ENCODE assay signal across 10 cellular contexts in genomic region chr17:69575346-69575761, GRCh38.
DNase-seq lines count a peak whose midpoint lies in the region; ATAC-seq lines count a peak whose summit lies in the region.
"Had no signal": no experiment of that assay in that cellular context is flagged by ENCODE, and none has a peak within 500 bp of the region (broad histone marks: within the 10 kb centered on the region; RNA-seq: fewer than 3 reads in every experiment).

No MANE protein-coding gene starts in this region.

- DNase-seq in GM03348 (ENCODE audit: low spot score), result peak; percentile 63
- peak; percentile 48 for DNase-seq in NCI-H2196 (lab: John Stamatoyannopoulos, UW; ENCODE audit: unreplicated experiment)
- peak; percentile 87 for DNase-seq in fibroblast of gingiva (ENCODE audit: low read depth)
- DNase-seq in retina, result peak; percentile 4
- DNase-seq in activated CD4-positive, alpha-beta T cell treated with anti-CD3 and anti-CD28 coated beads, Interleukin-2, amount 50 U/mL, for 4 hours, result no peak
- no peak for DNase-seq in stimulated activated naive CD8-positive, alpha-beta T cell treated with anti-CD3 and anti-CD28 coated beads, Interleukin-15, amount 100 ng/mL, for 72 hours
- DNase-seq in 8988T, result no peak

- H3K4me1 Mint-ChIP-seq in stimulated activated naive CD8-positive, alpha-beta T cell treated with anti-CD3 and anti-CD28 coated beads, Interleukin-15, amount 100 ng/mL, for 72 hours, result no peaks in the 10 kb centered on the region

- no peak for ATAC-seq in stimulated activated naive CD8-positive, alpha-beta T cell treated with anti-CD3 and anti-CD28 coated beads, Interleukin-15, amount 100 ng/mL, for 72 hours
- no peak for ATAC-seq in GM21381 (IDR thresholded peaks at IDR 0.05; ENCODE audit: unreplicated experiment)

- H3K9me3 Mint-ChIP-seq in stimulated activated naive CD8-positive, alpha-beta T cell treated with anti-CD3 and anti-CD28 coated beads, Interleukin-15, amount 100 ng/mL, for 72 hours, result no peaks in the 10 kb centered on the region
- H3K9me3 Mint-ChIP-seq: T-helper 1 cell treated with Interleukin-12 subunit alpha and Interleukin-12 subunit beta and Interleukin-4 antibody, amounts not matched to agents 30 μg/mL and 1 μg/mL, for 36 hours had no signal

- H3K27ac Mint-ChIP-seq in stimulated activated naive CD8-positive, alpha-beta T cell treated with anti-CD3 and anti-CD28 coated beads, Interleukin-15, amount 100 ng/mL, for 72 hours, result no peak overlapping the region
- H3K27ac Mint-ChIP-seq: activated naive CD8-positive, alpha-beta T cell; T-helper 1 cell treated with Interleukin-12 subunit alpha and Interleukin-12 subunit beta and Interleukin-4 antibody, amounts not matched to agents 30 μg/mL and 1 μg/mL, for 36 hours had no signal

- H3K27me3 Mint-ChIP-seq in stimulated activated naive CD8-positive, alpha-beta T cell treated with anti-CD3 and anti-CD28 coated beads, Interleukin-15, amount 100 ng/mL, for 72 hours, result peaks cover 10% of the 10 kb centered on the region

- no peak overlapping the region for H3K4me3 Mint-ChIP-seq in stimulated activated naive CD8-positive, alpha-beta T cell treated with anti-CD3 and anti-CD28 coated beads, Interleukin-15, amount 100 ng/mL, for 72 hours
- H3K4me3 Mint-ChIP-seq: activated naive CD8-positive, alpha-beta T cell; T-helper 1 cell treated with Interleukin-12 subunit alpha and Interleukin-12 subunit beta and Interleukin-4 antibody, amounts not matched to agents 30 μg/mL and 1 μg/mL, for 36 hours had no signal

Comparison
In these comparisons a context has a peak if more than half of its experiments do, and no peak if none do; other contexts are left out.
1. DNase-seq: peak in GM03348 (single experiment), NCI-H2196 (single experiment), fibroblast of gingiva (single experiment) and retina (single experiment); none in activated CD4-positive, alpha-beta T cell treated with anti-CD3 and anti-CD28 coated beads, Interleukin-2, amount 50 U/mL, for 4 hours (0 of 2), stimulated activated naive CD8-positive, alpha-beta T cell treated with anti-CD3 and anti-CD28 coated beads, Interleukin-15, amount 100 ng/mL, for 72 hours (0 of 2) and 8988T (single experiment).